ENCODE assay signal across 19 cellular contexts in the genomic region with DNA sequence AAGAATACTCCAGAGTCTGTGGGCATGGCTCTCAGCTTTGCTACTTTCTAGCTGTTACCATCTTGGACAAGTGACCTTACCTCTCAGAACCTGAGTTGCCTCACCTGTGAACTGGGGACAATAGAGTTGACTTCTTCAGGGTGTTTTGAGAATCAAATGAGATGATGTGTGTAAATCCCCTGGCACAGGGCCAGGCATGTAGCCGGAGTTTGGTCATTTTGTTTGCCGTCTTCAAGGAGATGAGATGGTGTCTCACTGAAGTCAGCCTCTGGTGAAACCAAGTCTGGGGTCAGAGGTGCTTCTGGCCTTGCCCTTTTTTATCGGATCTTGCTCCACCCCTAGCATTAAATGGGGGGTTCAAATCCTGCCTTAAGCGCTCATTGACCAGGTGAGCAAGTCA.
DNase-seq lines count a peak whose midpoint lies in the region; ATAC-seq, FAIRE-seq and TF ChIP-seq lines count a peak whose summit lies in the region.
"Had no signal": no experiment of that assay in that cellular context is flagged by ENCODE, and none has a peak within 500 bp of the region (broad histone marks: within the 10 kb centered on the region; RNA-seq: fewer than 3 reads in every experiment).

No MANE protein-coding gene starts in this region.

- H3K9me3 Mint-ChIP-seq in Calu3 (ENCODE audit: low read depth, unreplicated experiment) = no peaks in the 10 kb centered on the region
- H3K9me3 Mint-ChIP-seq: CD8-positive, alpha-beta memory T cell; T-helper 1 cell treated with Interleukin-12 subunit alpha and Interleukin-12 subunit beta and Interleukin-4 antibody, amounts not matched to agents 30 μg/mL and 1 μg/mL, for 36 hours had no signal

- ATAC-seq in activated CD4-positive, CD25-positive, alpha-beta regulatory T cell treated with anti-CD3 and anti-CD28 coated beads, Interleukin-2, amount 50 U/mL, for 24 hours = no peak
- ATAC-seq in HG03196 (IDR thresholded peaks at IDR 0.05; ENCODE audit: unreplicated experiment) = no peak
- ATAC-seq: HepG2 had no signal

- no TSS peak for BruUV-seq in Calu3 (replicated peaks; lab: Mats Ljungman, UMichigan)

- CTCF ChIA-PET in Calu3 (lab: Charles Lee) = no interaction called here

- peaks cover 3% of the 10 kb centered on the region for H3K36me3 ChIP-seq in bronchial epithelial cell (ENCODE audit: control insufficient read depth, insufficient read depth, low read length)
- H3K36me3 ChIP-seq in suprapubic skin = no peaks in the 10 kb centered on the region

- TF ChIP-seq POLR2A in suprapubic skin (IDR thresholded peaks at IDR 0.05) = no peak
- no peak for TF ChIP-seq POLR2A in erythroblast (IDR thresholded peaks at IDR 0.05; ENCODE audit: low read length)

- no peak for TF ChIP-seq CTCF in Calu3 (IDR thresholded peaks at IDR 0.05; ENCODE audit: unreplicated experiment)
- TF ChIP-seq CTCF in bronchial epithelial cell (IDR thresholded peaks at IDR 0.05; ENCODE audit: insufficient read depth, low read length, severe bottlenecking) = no peak
- TF ChIP-seq CTCF in suprapubic skin (IDR thresholded peaks at IDR 0.05) = no peak

- no peak for FAIRE-seq in bronchial epithelial cell (lab: Jason Lieb, UNC)
- FAIRE-seq: G401.6, GM12891, HepG2 had no signal

- no peaks in the 10 kb centered on the region for H3K27me3 Mint-ChIP-seq in Calu3 (ENCODE audit: unreplicated experiment)

- no peaks in the 10 kb centered on the region for H3K27me3 ChIP-seq in bronchial epithelial cell (ENCODE audit: control insufficient read depth, insufficient read depth, low read length)
- H3K27me3 ChIP-seq in suprapubic skin = no peaks in the 10 kb centered on the region
- H3K27me3 ChIP-seq: BLaER1 treated with 17β-estradiol and CSF1 and Interleukin-3, amounts not matched to agents 10 nM and 100 nM had no signal

- no peak for TF ChIP-seq EP300 in Ishikawa (IDR thresholded peaks at IDR 0.05; ENCODE audit: borderline replicate concordance)
- TF ChIP-seq EP300 in suprapubic skin (IDR thresholded peaks at IDR 0.05) = no peak

- no peak overlapping the region for H3K27ac Mint-ChIP-seq in Calu3 (ENCODE audit: unreplicated experiment)
- H3K27ac Mint-ChIP-seq: CD8-positive, alpha-beta memory T cell; T-helper 1 cell treated with Interleukin-12 subunit alpha and Interleukin-12 subunit beta and Interleukin-4 antibody, amounts not matched to agents 30 μg/mL and 1 μg/mL, for 36 hours had no signal

- peak; percentile 6 for DNase-seq in Calu3
- DNase-seq in bronchial epithelial cell (ENCODE audit: low read depth) = peak; percentile 23
- peak; percentile 51 for DNase-seq in glomerular visceral epithelial cell (ENCODE audit: extremely low spot score)
- DNase-seq in suprapubic skin (ENCODE audit: low spot score in 2 of 2) = no peak
- DNase-seq in erythroblast (lab: John Stamatoyannopoulos, UW) = no peak
- DNase-seq: CD8-positive, alpha-beta memory T cell; DND-41; GOT3; Karpas-422; NCI-H1930; SHP77 treated with DMSO at 0.1 percent for 48 hours had no signal

- peaks cover 2% of the 10 kb centered on the region for H3K4me1 ChIP-seq in suprapubic skin

- intact Hi-C loops in Calu3 (cut with micrococcal nuclease; ENCODE audit: unreplicated experiment) = no loop called here

- no peaks in the 10 kb centered on the region for H3K4me1 Mint-ChIP-seq in Calu3 (ENCODE audit: low read depth, unreplicated experiment)
- H3K4me1 Mint-ChIP-seq: CD8-positive, alpha-beta memory T cell had no signal

- no peak for TF ChIP-seq RAD21 in Ishikawa (IDR thresholded peaks at IDR 0.05; ENCODE audit: low read depth)

- H3K27ac ChIP-seq in suprapubic skin = no peak overlapping the region
- H3K27ac ChIP-seq: BLaER1 treated with 17β-estradiol and CSF1 and Interleukin-3, amounts not matched to agents 10 nM and 100 nM had no signal

- H3K36me3 Mint-ChIP-seq in Calu3 (ENCODE audit: insufficient read depth, unreplicated experiment) = no peaks in the 10 kb centered on the region
- H3K36me3 Mint-ChIP-seq: CD8-positive, alpha-beta memory T cell had no signal

- H3K4me3 Mint-ChIP-seq in Calu3 (ENCODE audit: low read depth, unreplicated experiment) = no peak overlapping the region
- H3K4me3 Mint-ChIP-seq: CD8-positive, alpha-beta memory T cell; T-helper 1 cell treated with Interleukin-12 subunit alpha and Interleukin-12 subunit beta and Interleukin-4 antibody, amounts not matched to agents 30 μg/mL and 1 μg/mL, for 36 hours had no signal

- no peaks in the 10 kb centered on the region for H3K9me3 ChIP-seq in suprapubic skin

- H3K4me3 ChIP-seq in bronchial epithelial cell (ENCODE audit: low read depth, low read length) = no peak overlapping the region
- H3K4me3 ChIP-seq in suprapubic skin = no peak overlapping the region
- H3K4me3 ChIP-seq: BLaER1 treated with 17β-estradiol and CSF1 and Interleukin-3, amounts not matched to agents 10 nM and 100 nM had no signal

- WGBS in suprapubic skin = 67% methylated on average over 4 of the region's 4 CpGs

TF ChIP-seq in Ishikawa, 13 proteins besides CTCF, POLR2A, EP300 and RAD21:
- TF ChIP-seq YY1 (IDR thresholded peaks at IDR 0.05; ENCODE audit: low read depth) = no peak
- peak; percentile 24; the same call in 1 of the 2 replicates for TF ChIP-seq NFIC (IDR thresholded peaks at IDR 0.05)

Comparison
In these comparisons a context has a peak if more than half of its experiments do, and no peak if none do; other contexts are left out.
1. DNase-seq: peak in Calu3 (single experiment), bronchial epithelial cell (single experiment) and glomerular visceral epithelial cell (single experiment); none in suprapubic skin (0 of 2) and erythroblast (0 of 2).